26 cellular contexts compared by ENCODE assay signal in the genomic region with DNA sequence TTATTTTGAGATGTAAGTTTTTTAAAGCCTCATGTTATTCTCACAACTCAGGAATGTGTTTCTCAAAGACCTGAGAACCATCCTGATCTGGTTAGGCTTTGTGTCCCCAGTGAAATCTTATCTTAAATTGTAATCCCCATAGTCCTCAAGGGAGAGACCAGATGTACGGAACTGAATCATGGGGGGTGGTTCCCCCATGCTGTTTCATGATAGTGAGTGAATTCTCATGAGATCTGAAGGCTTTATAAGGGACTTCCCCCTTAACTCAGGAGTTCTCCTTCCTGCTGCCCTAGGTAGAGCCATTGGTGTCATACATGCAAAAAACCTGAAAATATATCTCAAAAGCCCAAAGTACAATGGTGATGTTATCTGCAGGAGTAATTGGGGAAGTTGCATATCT.
DNase-seq lines count a peak whose midpoint lies in the region; ATAC-seq and TF ChIP-seq lines count a peak whose summit lies in the region.
"Had no signal": no experiment of that assay in that cellular context is flagged by ENCODE, and none has a peak within 500 bp of the region (broad histone marks: within the 10 kb centered on the region; RNA-seq: fewer than 3 reads in every experiment).

No MANE protein-coding gene starts in this region.

- H3K36me3 Mint-ChIP-seq in chondrocyte (ENCODE audit: low read depth) (no peaks in the 10 kb centered on the region), HFFc6 (ENCODE audit: low read depth) (no peaks in the 10 kb centered on the region)
- H3K36me3 Mint-ChIP-seq: activated naive CD8-positive, alpha-beta T cell treated with anti-CD3 and anti-CD28 coated beads, Interleukin-2, amount 10 ng/mL, durations not matched to agents 7 days and 5 days; CD8-positive, alpha-beta memory T cell; mesothelial cell of epicardium had no signal

- H3K4me3 ChIP-seq in BLaER1: no peak overlapping the region
- H3K4me3 ChIP-seq in NB4 (ENCODE audit: low read depth, low read length): no peak overlapping the region
- H3K4me3 ChIP-seq in fibroblast of pulmonary artery (replicated peaks; ENCODE audit: low read depth, low read length): no peak overlapping the region
- no peak overlapping the region for H3K4me3 ChIP-seq in prostate gland
- H3K4me3 ChIP-seq: thyroid gland, vagina had no signal

- H3K4me2 ChIP-seq in BLaER1: 0 out of 2 replicates have a peak overlapping the region, but pooled peaks have one; percentile 8

- H3K36me3 ChIP-seq in BLaER1: no peaks in the 10 kb centered on the region
- H3K36me3 ChIP-seq in prostate gland: no peaks in the 10 kb centered on the region
- H3K36me3 ChIP-seq: thyroid gland, vagina had no signal

- H3K27me3 Mint-ChIP-seq in chondrocyte (ENCODE audit: low read depth) (no peaks in the 10 kb centered on the region), HFFc6 (ENCODE audit: insufficient read depth) (no peaks in the 10 kb centered on the region)
- H3K27me3 Mint-ChIP-seq: activated naive CD8-positive, alpha-beta T cell treated with anti-CD3 and anti-CD28 coated beads, Interleukin-2, amount 10 ng/mL, durations not matched to agents 7 days and 5 days; CD8-positive, alpha-beta memory T cell; central memory CD8-positive, alpha-beta T cell; stimulated activated naive CD8-positive, alpha-beta T cell treated with anti-CD3 and anti-CD28 coated beads, Interleukin-15, amount 100 ng/mL, for 72 hours had no signal

- DNase-seq in NB4 (ENCODE audit: low read depth): peak; percentile 8
- peak; percentile 11 for DNase-seq in fibroblast of pulmonary artery (ENCODE audit: low read depth)
- no peak for DNase-seq in chondrocyte (ENCODE audit: low spot score)
- no peak for DNase-seq in prostate gland (ENCODE audit: low spot score)
- no peak for DNase-seq in HFFc6
- DNase-seq in activated CD4-positive, CD25-positive, alpha-beta regulatory T cell (lab: John Stamatoyannopoulos, UW): no peak
- DNase-seq: activated gamma-delta T cell; activated naive CD8-positive, alpha-beta T cell treated with anti-CD3 and anti-CD28 coated beads, Interleukin-2, amount 10 ng/mL, durations not matched to agents 7 days and 5 days; AML-193; CD8-positive, alpha-beta memory T cell; KBM-7; left ventricle myocardium superior; MM.1S; natural killer cell; NCI-H1436; NCI-H2081 treated with DMSO at 0.1 percent for 48 hours; NCI-H345; NCI-H748 treated with DMSO at 0.1 percent for 48 hours; RPMI8226; stimulated activated naive CD8-positive, alpha-beta T cell treated with anti-CD3 and anti-CD28 coated beads, Interleukin-15, amount 100 ng/mL, for 72 hours; thyroid gland had no signal

- intact Hi-C loops in prostate gland (cut with DNase I): no loop called here

- TF ChIP-seq POLR2A in NB4 (IDR thresholded peaks at IDR 0.05; ENCODE audit: extremely low read depth, insufficient read length) (no peak), prostate gland (IDR thresholded peaks at IDR 0.05) (no peak)

- H3K4me1 Mint-ChIP-seq in chondrocyte (ENCODE audit: low read depth): no peaks in the 10 kb centered on the region
- no peaks in the 10 kb centered on the region for H3K4me1 Mint-ChIP-seq in HFFc6 (ENCODE audit: low read depth)
- H3K4me1 Mint-ChIP-seq: activated naive CD8-positive, alpha-beta T cell treated with anti-CD3 and anti-CD28 coated beads, Interleukin-2, amount 10 ng/mL, durations not matched to agents 7 days and 5 days; CD8-positive, alpha-beta memory T cell; central memory CD8-positive, alpha-beta T cell; mesothelial cell of epicardium; natural killer cell; stimulated activated naive CD8-positive, alpha-beta T cell treated with anti-CD3 and anti-CD28 coated beads, Interleukin-15, amount 100 ng/mL, for 72 hours had no signal

- TF ChIP-seq CTCF in NB4 (IDR thresholded peaks at IDR 0.05; ENCODE audit: low read depth, low read length) (no peak), fibroblast of pulmonary artery (IDR thresholded peaks at IDR 0.05; ENCODE audit: low read length, missing control alignments) (no peak), chondrocyte (IDR thresholded peaks at IDR 0.05) (no peak), prostate gland (IDR thresholded peaks at IDR 0.05) (no peak), HFFc6 (IDR thresholded peaks at IDR 0.05) (no peak)

- no peaks in the 10 kb centered on the region for H4K20me1 ChIP-seq in BLaER1

- no peak overlapping the region for H3K9ac ChIP-seq in BLaER1

- H3K4me3 Mint-ChIP-seq in chondrocyte (ENCODE audit: unreplicated experiment) (no peak overlapping the region), HFFc6 (no peak overlapping the region)
- H3K4me3 Mint-ChIP-seq: activated naive CD8-positive, alpha-beta T cell treated with anti-CD3 and anti-CD28 coated beads, Interleukin-2, amount 10 ng/mL, durations not matched to agents 7 days and 5 days; CD8-positive, alpha-beta memory T cell; central memory CD8-positive, alpha-beta T cell; mesothelial cell of epicardium; natural killer cell; stimulated activated naive CD8-positive, alpha-beta T cell treated with anti-CD3 and anti-CD28 coated beads, Interleukin-15, amount 100 ng/mL, for 72 hours had no signal

- H3K27ac Mint-ChIP-seq in chondrocyte (ENCODE audit: unreplicated experiment) (no peak overlapping the region), HFFc6 (no peak overlapping the region)
- H3K27ac Mint-ChIP-seq: activated naive CD8-positive, alpha-beta T cell treated with anti-CD3 and anti-CD28 coated beads, Interleukin-2, amount 10 ng/mL, durations not matched to agents 7 days and 5 days; CD8-positive, alpha-beta memory T cell; mesothelial cell of epicardium; natural killer cell; stimulated activated naive CD8-positive, alpha-beta T cell treated with anti-CD3 and anti-CD28 coated beads, Interleukin-15, amount 100 ng/mL, for 72 hours had no signal

- H3K9me3 Mint-ChIP-seq in chondrocyte (ENCODE audit: low read depth) (peaks cover 6% of the 10 kb centered on the region), HFFc6 (peaks cover 43% of the 10 kb centered on the region)
- H3K9me3 Mint-ChIP-seq: activated naive CD8-positive, alpha-beta T cell treated with anti-CD3 and anti-CD28 coated beads, Interleukin-2, amount 10 ng/mL, durations not matched to agents 7 days and 5 days; mesothelial cell of epicardium; stimulated activated naive CD8-positive, alpha-beta T cell treated with anti-CD3 and anti-CD28 coated beads, Interleukin-15, amount 100 ng/mL, for 72 hours had no signal

- WGBS in prostate gland: 64% methylated on average over 1 of the region's 1 CpG

- H3K27ac ChIP-seq in BLaER1: no peak overlapping the region
- H3K27ac ChIP-seq in prostate gland: no peak overlapping the region
- H3K27ac ChIP-seq: thyroid gland, vagina had no signal

- H3K27me3 ChIP-seq in BLaER1: no peaks in the 10 kb centered on the region
- H3K27me3 ChIP-seq in prostate gland (replicated peaks; ENCODE audit: insufficient read depth): no peaks in the 10 kb centered on the region
- H3K27me3 ChIP-seq: thyroid gland, vagina had no signal

- peak; percentile 42 for ATAC-seq in HG02571 (IDR thresholded peaks at IDR 0.05; ENCODE audit: unreplicated experiment)
- ATAC-seq: left ventricle myocardium superior; natural killer cell; stimulated activated naive CD8-positive, alpha-beta T cell treated with anti-CD3 and anti-CD28 coated beads, Interleukin-15, amount 100 ng/mL, for 72 hours had no signal

- H3K9me3 ChIP-seq in BLaER1 (no peaks in the 10 kb centered on the region), prostate gland (no peaks in the 10 kb centered on the region)
- H3K9me3 ChIP-seq: thyroid gland, vagina had no signal

- H3K4me1 ChIP-seq in BLaER1 (peaks cover 8% of the 10 kb centered on the region), prostate gland (replicated peaks) (no peaks in the 10 kb centered on the region)
- H3K4me1 ChIP-seq: thyroid gland, vagina had no signal

Comparison
In these comparisons a context has a peak if more than half of its experiments do, and no peak if none do; other contexts are left out.
1. DNase-seq: peak in NB4 (single experiment) and fibroblast of pulmonary artery (single experiment); none in chondrocyte (single experiment), prostate gland (single experiment), HFFc6 (single experiment) and activated CD4-positive, CD25-positive, alpha-beta regulatory T cell (0 of 4).